Comparison of ENCODE assay signal across 27 cellular contexts in the genomic region with DNA sequence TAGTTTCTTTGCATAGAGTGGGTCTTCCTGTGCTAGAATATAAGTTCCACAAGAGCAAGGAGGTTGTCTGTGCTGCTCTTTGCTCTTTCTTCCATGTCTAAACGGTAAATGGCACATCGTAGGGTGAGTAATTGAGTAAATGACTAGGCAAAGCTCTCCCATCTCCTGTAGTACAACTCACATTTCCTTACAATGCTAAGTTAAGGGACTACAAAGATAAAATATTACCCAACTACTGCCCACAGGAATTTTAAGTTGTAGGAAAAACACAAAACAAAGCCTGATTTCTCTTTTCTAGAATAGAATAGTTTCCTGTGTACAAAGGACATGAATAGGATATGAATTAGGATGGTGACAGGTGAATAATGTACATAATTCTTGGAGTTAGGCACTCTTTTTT. TPM values are rescaled to one million over a fixed set of nuclear protein-coding genes. Genes with fewer than 3 reads are reported as not detected.
DNase-seq lines count a peak whose midpoint lies in the region; FAIRE-seq and TF ChIP-seq lines count a peak whose summit lies in the region.
"Had no signal": no experiment of that assay in that cellular context is flagged by ENCODE, and none has a peak within 500 bp of the region (broad histone marks: within the 10 kb centered on the region; RNA-seq: fewer than 3 reads in every experiment).

No MANE protein-coding gene starts in this region.

- DNase-seq in GM23248 (peak; percentile 27), astrocyte (ENCODE audit: low read depth) (peak; percentile 75), fibroblast of pulmonary artery (ENCODE audit: low read depth) (peak; percentile 66), renal cortical epithelial cell (ENCODE audit: low read depth) (peak; percentile 70), NCI-H1417 (lab: John Stamatoyannopoulos, UW) (no peak), colonic mucosa (no peak), Karpas-422 (no peak), NCI-H2081 treated with DMSO at 0.1 percent for 48 hours (lab: John Stamatoyannopoulos, UW) (no peak)
- DNase-seq: BE2C; DMS53; GDM1; H9; HFFc6; KBM-7; NCI-H1092 treated with DMSO at 0.1 percent for 48 hours; NCI-H146; NCI-H2029; NCI-H345; NCI-H524; NCI-H774; NK-92 treated with Interleukin-12 subunit alpha and Interleukin-12 subunit beta, amount 100 ng/mL, for 24 hours; SHP77 treated with DMSO at 0.1 percent for 48 hours had no signal

- no peak overlapping the region for H2AFZ ChIP-seq in GM23248
- no peak overlapping the region for H2AFZ ChIP-seq in astrocyte (ENCODE audit: low read depth, low read length)
- H2AFZ ChIP-seq in Karpas-422 (ENCODE audit: low read length) = no peak overlapping the region

- H3K9me3 Mint-ChIP-seq in astrocyte (ENCODE audit: unreplicated experiment) = no peaks in the 10 kb centered on the region
- H3K9me3 Mint-ChIP-seq: HFFc6 had no signal

- H3K27ac Mint-ChIP-seq in astrocyte (ENCODE audit: unreplicated experiment) = no peak overlapping the region
- H3K27ac Mint-ChIP-seq: H9, HFFc6 had no signal

- H3F3A ChIP-seq in GM23248 (ENCODE audit: insufficient read depth) = no peaks in the 10 kb centered on the region

- no peak for FAIRE-seq in astrocyte (lab: Jason Lieb, UNC)
- FAIRE-seq: A204.1, D721Med, GM19239, HepG2 had no signal

- H3K4me1 Mint-ChIP-seq in astrocyte (ENCODE audit: low read depth, unreplicated experiment) = peaks cover 5% of the 10 kb centered on the region

- intact Hi-C loops in colonic mucosa (cut with DNase I) = no loop called here

- H3K36me3 ChIP-seq in GM23248 (ENCODE audit: low read depth) (no peaks in the 10 kb centered on the region), astrocyte (ENCODE audit: insufficient read depth, low read length) (no peaks in the 10 kb centered on the region), colonic mucosa (no peaks in the 10 kb centered on the region), Karpas-422 (ENCODE audit: insufficient read depth, low read length) (no peaks in the 10 kb centered on the region)
- H3K36me3 ChIP-seq: BE2C had no signal

- H4K20me1 ChIP-seq in GM23248 (ENCODE audit: insufficient read depth) (no peaks in the 10 kb centered on the region), astrocyte (ENCODE audit: insufficient read depth, low read length) (no peaks in the 10 kb centered on the region), Karpas-422 (ENCODE audit: insufficient read depth, low read depth, low read length) (no peaks in the 10 kb centered on the region)

- H3K9ac ChIP-seq in GM23248 = no peak overlapping the region
- no peak overlapping the region for H3K9ac ChIP-seq in astrocyte (ENCODE audit: low read length)
- no peak overlapping the region for H3K9ac ChIP-seq in colonic mucosa (ENCODE audit: low read depth in 2 of 2, low read length in 2 of 2)
- H3K9ac ChIP-seq in Karpas-422 (ENCODE audit: low read length) = no peak overlapping the region

- no peak overlapping the region for H3K4me3 Mint-ChIP-seq in astrocyte (ENCODE audit: unreplicated experiment)
- H3K4me3 Mint-ChIP-seq: H9, HFFc6 had no signal

- no peaks in the 10 kb centered on the region for H3K9me3 ChIP-seq in GM23248 (ENCODE audit: low read depth)
- H3K9me3 ChIP-seq in astrocyte (ENCODE audit: insufficient read depth, low read depth, low read length) = no peaks in the 10 kb centered on the region
- no peaks in the 10 kb centered on the region for H3K9me3 ChIP-seq in colonic mucosa
- H3K9me3 ChIP-seq in Karpas-422 (ENCODE audit: low read length) = no peaks in the 10 kb centered on the region
- H3K9me3 ChIP-seq: BE2C had no signal

- no peaks in the 10 kb centered on the region for H3K36me3 Mint-ChIP-seq in astrocyte (ENCODE audit: low read depth, unreplicated experiment)

- no peaks in the 10 kb centered on the region for H3K9me2 ChIP-seq in GM23248 (ENCODE audit: insufficient read depth)
- no peaks in the 10 kb centered on the region for H3K9me2 ChIP-seq in Karpas-422 (replicated peaks; ENCODE audit: insufficient read depth, low read length)

- H3K4me1 ChIP-seq in GM23248 (ENCODE audit: insufficient read depth) (no peaks in the 10 kb centered on the region), astrocyte (ENCODE audit: insufficient read depth, low read length) (no peaks in the 10 kb centered on the region), colonic mucosa (no peaks in the 10 kb centered on the region), Karpas-422 (ENCODE audit: low read length) (peaks cover 5% of the 10 kb centered on the region; the same call in 1 of the 2 replicates)
- H3K4me1 ChIP-seq: BE2C had no signal

- H3K79me2 ChIP-seq in GM23248 (ENCODE audit: insufficient read depth) = no peaks in the 10 kb centered on the region
- no peaks in the 10 kb centered on the region for H3K79me2 ChIP-seq in astrocyte (ENCODE audit: insufficient read depth, low read length)
- no peaks in the 10 kb centered on the region for H3K79me2 ChIP-seq in Karpas-422 (ENCODE audit: low read length)

- TF ChIP-seq CTCF in astrocyte (IDR thresholded peaks at IDR 0.05; ENCODE audit: insufficient read depth, low read depth, low read length) = no peak
- no peak for TF ChIP-seq CTCF in fibroblast of pulmonary artery (IDR thresholded peaks at IDR 0.05; ENCODE audit: low read length, missing control alignments)
- no peak for TF ChIP-seq CTCF in colonic mucosa (IDR thresholded peaks at IDR 0.05)

- H3K27ac ChIP-seq in GM23248 = no peak overlapping the region
- no peak overlapping the region for H3K27ac ChIP-seq in astrocyte (ENCODE audit: low read depth, low read length)
- H3K27ac ChIP-seq in colonic mucosa = no peak overlapping the region
- no peak overlapping the region for H3K27ac ChIP-seq in Karpas-422 (ENCODE audit: low read length)
- H3K27ac ChIP-seq: RWPE1 had no signal

- H3K27me3 ChIP-seq in GM23248 (replicated peaks; ENCODE audit: insufficient read depth) = no peaks in the 10 kb centered on the region; the same call in 1 of the 2 replicates
- H3K27me3 ChIP-seq in astrocyte (ENCODE audit: insufficient read depth, low read length) = no peaks in the 10 kb centered on the region
- no peaks in the 10 kb centered on the region for H3K27me3 ChIP-seq in colonic mucosa
- no peaks in the 10 kb centered on the region for H3K27me3 ChIP-seq in Karpas-422 (ENCODE audit: low read length)
- H3K27me3 ChIP-seq: BE2C had no signal

- in situ Hi-C loops in GM23248 (cut with MboI) = no loop called here

- peaks cover 14% of the 10 kb centered on the region for H3K27me3 Mint-ChIP-seq in astrocyte (ENCODE audit: low read depth, unreplicated experiment)

- H3K4me3 ChIP-seq in GM23248 = no peak overlapping the region
- H3K4me3 ChIP-seq in astrocyte (ENCODE audit: insufficient read depth, low read depth, low read length) = no peak overlapping the region
- H3K4me3 ChIP-seq in fibroblast of pulmonary artery (replicated peaks; ENCODE audit: low read depth, low read length) = no peak overlapping the region
- no peak overlapping the region for H3K4me3 ChIP-seq in colonic mucosa
- no peak overlapping the region for H3K4me3 ChIP-seq in Karpas-422 (ENCODE audit: low read length)

- H3K4me2 ChIP-seq in GM23248 (ENCODE audit: unreplicated experiment) = no peak overlapping the region
- H3K4me2 ChIP-seq in astrocyte (ENCODE audit: low read length) = no peak overlapping the region
- H3K4me2 ChIP-seq in Karpas-422 (ENCODE audit: low read depth, low read length, poor library complexity, severe bottlenecking) = no peak overlapping the region

- 60 to 61% methylated on average over 2 of the region's 2 CpGs for WGBS in GM23248 (ENCODE audit: low coverage in 1 of 2, low lambda C conversion rate in 2 of 2, missing lambda C conversion rate in 2 of 2), 2 experiments

RNA-seq across cellular contexts. Expression of a gene that starts 19.9 kb away (rescaled TPM):
- 6.5 and 10.0 TPM in 2 replicates for total RNA-seq in GM23248 (2014; rRNA removed; shearing (Covaris generic))
- polyA plus RNA-seq in GM23248 (2016; fragmentation: Nextera tagmentation; extraction: Ambion mirVana) = 2.8 and 3.1 TPM in 2 replicates
- total RNA-seq in astrocyte (39.7 and 45.3 TPM in 2 replicates), renal cortical epithelial cell (6.6 and 12.7 TPM in 2 replicates), colonic mucosa (10 to 100 TPM; 43.9 to 57.5 TPM)
- 52.4 and 75.4 TPM in 2 replicates for total RNA-seq in Karpas-422 (2014; rRNA removed; shearing (Covaris generic); ENCODE audit: low replicate concordance)

Comparison
In these comparisons a context has a peak if more than half of its experiments do, and no peak if none do; other contexts are left out.
1. DNase-seq: peak in GM23248 (single experiment), astrocyte (single experiment), fibroblast of pulmonary artery (single experiment) and renal cortical epithelial cell (single experiment); none in NCI-H1417 (0 of 3), colonic mucosa (single experiment), Karpas-422 (single experiment) and NCI-H2081 treated with DMSO at 0.1 percent for 48 hours (single experiment).